In the genomic region with DNA sequence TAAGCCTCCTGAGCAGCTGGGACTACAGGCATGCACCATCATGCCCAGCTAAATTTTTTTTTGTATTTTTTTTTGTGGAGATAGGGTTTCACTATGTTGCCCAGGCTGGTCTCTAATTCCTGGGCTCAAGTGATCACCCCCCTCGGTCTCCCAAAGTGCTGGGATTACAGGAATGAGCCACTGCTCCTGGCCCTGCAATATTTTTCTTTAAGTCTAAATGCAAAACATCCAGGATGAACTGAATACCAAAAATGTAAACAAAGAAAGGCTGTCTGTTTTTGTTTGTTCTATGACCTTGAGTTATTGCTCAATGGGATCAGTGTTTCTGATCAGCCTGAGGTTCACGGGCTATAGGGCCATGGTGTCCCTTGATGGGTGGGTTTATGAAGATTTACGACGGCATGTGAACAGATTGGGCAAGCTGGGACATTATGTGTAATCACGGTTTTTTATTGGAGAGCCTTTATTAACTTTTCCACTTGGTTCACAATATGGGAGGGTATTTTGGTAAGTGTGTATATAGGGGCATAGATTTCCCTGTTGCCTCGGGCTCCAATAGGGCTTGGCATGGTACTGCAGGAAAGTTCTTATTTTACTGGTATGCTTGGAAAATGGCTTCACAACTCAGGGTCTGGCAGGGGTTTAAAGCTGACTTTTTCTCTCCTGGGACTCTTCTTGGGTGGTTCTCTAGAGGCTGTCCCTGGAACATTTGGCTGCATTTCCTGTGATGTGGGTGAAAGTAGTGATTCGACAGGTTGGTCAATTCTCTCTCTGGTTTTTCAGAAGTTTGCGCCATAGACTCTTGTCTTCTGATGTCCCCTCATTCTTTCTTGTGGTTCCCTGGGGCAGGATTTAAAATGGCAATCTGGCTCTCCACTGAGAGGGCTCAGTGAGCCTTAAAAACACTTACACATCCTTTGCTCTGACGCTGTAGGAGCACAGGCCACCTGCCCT, we compare ENCODE assay signal across 1 cellular context.
TF ChIP-seq lines count a peak whose summit lies in the region.

No MANE protein-coding gene starts in this region.

TF ChIP-seq in HepG2, 621 proteins besides CTCF, POLR2A, EP300 and RAD21 (continued from another document and continues in another):
- TF ChIP-seq IRF1 (CRISPR knock-in tag; IDR thresholded peaks at IDR 0.05; ENCODE audit: low read depth) (no peak), ZNF407 (CRISPR knock-in tag; IDR thresholded peaks at IDR 0.05; ENCODE audit: not compliant biosample characterization) (no peak), DNMT1 (CRISPR knock-in tag; IDR thresholded peaks at IDR 0.05) (no peak), RARA (CRISPR knock-in tag; IDR thresholded peaks at IDR 0.05) (peak; percentile 80), CBX1 (IDR thresholded peaks at IDR 0.05; ENCODE audit: low read depth) (no peak), ZNF292 (CRISPR knock-in tag; IDR thresholded peaks at IDR 0.05; ENCODE audit: borderline replicate concordance, low read depth) (no peak), ZNF788 (CRISPR knock-in tag; IDR thresholded peaks at IDR 0.05; ENCODE audit: borderline replicate concordance) (no peak), NFE2 (CRISPR knock-in tag; IDR thresholded peaks at IDR 0.05) (no peak), ATF6 (CRISPR knock-in tag; conservative IDR thresholded peaks at IDR 0.05) (no peak), ZNF329 (CRISPR knock-in tag; IDR thresholded peaks at IDR 0.05; ENCODE audit: low read depth) (no peak), AHDC1 (CRISPR knock-in tag; IDR thresholded peaks at IDR 0.05; ENCODE audit: borderline replicate concordance) (peak; percentile 86; the same call in 1 of the 2 replicates), REL (CRISPR knock-in tag; conservative IDR thresholded peaks at IDR 0.05) (no peak), ZNF775 (CRISPR knock-in tag; IDR thresholded peaks at IDR 0.05; ENCODE audit: borderline replicate concordance) (no peak), ZNF430 (CRISPR knock-in tag; IDR thresholded peaks at IDR 0.05) (no peak), ZFP36 (IDR thresholded peaks at IDR 0.05; ENCODE audit: borderline replicate concordance, low read depth, low read length, partially characterized antibody) (no peak), HBP1 (CRISPR knock-in tag; IDR thresholded peaks at IDR 0.05; ENCODE audit: low read depth) (0 out of 2 replicates have a peak, but pooled peaks have one; percentile 24), ZNF616 (CRISPR knock-in tag; IDR thresholded peaks at IDR 0.05; ENCODE audit: low read depth) (no peak)
- TF ChIP-seq, protein P1, sequence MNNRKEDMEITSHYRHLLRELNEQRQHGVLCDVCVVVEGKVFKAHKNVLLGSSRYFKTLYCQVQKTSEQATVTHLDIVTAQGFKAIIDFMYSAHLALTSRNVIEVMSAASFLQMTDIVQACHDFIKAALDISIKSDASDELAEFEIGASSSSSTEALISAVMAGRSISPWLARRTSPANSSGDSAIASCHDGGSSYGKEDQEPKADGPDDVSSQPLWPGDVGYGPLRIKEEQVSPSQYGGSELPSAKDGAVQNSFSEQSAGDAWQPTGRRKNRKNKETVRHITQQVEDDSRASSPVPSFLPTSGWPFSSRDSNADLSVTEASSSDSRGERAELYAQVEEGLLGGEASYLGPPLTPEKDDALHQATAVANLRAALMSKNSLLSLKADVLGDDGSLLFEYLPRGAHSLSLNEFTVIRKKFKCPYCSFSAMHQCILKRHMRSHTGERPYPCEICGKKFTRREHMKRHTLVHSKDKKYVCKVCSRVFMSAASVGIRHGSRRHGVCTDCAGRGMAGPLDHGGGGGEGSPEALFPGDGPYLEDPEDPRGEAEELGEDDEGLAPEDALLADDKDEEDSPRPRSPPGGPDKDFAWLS (CRISPR knock-in tag; IDR thresholded peaks at IDR 0.05; ENCODE audit: borderline replicate concordance): no peak
- TF ChIP-seq, protein P2, sequence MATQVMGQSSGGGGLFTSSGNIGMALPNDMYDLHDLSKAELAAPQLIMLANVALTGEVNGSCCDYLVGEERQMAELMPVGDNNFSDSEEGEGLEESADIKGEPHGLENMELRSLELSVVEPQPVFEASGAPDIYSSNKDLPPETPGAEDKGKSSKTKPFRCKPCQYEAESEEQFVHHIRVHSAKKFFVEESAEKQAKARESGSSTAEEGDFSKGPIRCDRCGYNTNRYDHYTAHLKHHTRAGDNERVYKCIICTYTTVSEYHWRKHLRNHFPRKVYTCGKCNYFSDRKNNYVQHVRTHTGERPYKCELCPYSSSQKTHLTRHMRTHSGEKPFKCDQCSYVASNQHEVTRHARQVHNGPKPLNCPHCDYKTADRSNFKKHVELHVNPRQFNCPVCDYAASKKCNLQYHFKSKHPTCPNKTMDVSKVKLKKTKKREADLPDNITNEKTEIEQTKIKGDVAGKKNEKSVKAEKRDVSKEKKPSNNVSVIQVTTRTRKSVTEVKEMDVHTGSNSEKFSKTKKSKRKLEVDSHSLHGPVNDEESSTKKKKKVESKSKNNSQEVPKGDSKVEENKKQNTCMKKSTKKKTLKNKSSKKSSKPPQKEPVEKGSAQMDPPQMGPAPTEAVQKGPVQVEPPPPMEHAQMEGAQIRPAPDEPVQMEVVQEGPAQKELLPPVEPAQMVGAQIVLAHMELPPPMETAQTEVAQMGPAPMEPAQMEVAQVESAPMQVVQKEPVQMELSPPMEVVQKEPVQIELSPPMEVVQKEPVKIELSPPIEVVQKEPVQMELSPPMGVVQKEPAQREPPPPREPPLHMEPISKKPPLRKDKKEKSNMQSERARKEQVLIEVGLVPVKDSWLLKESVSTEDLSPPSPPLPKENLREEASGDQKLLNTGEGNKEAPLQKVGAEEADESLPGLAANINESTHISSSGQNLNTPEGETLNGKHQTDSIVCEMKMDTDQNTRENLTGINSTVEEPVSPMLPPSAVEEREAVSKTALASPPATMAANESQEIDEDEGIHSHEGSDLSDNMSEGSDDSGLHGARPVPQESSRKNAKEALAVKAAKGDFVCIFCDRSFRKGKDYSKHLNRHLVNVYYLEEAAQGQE (IDR thresholded peaks at IDR 0.05; ENCODE audit: borderline replicate concordance in 1 of 2, low read depth in 1 of 2, low read length in 2 of 2): no peak
